Comparison of ENCODE assay signal across 8 cellular contexts in genomic region chr19:6424939-6425731, GRCh38. TPM values are rescaled to one million over a fixed set of nuclear protein-coding genes. Genes with fewer than 3 reads are reported as not detected.
DNase-seq lines count a peak whose midpoint lies in the region; ATAC-seq and TF ChIP-seq lines count a peak whose summit lies in the region.

No MANE protein-coding gene starts in this region.

- peaks cover 6% of the 10 kb centered on the region for H3K9me3 Mint-ChIP-seq in WTC11

- peaks cover 28% of the 10 kb centered on the region for H3K36me3 Mint-ChIP-seq in WTC11

- H3K27me3 Mint-ChIP-seq in WTC11 (ENCODE audit: low read depth), result peaks cover 32% of the 10 kb centered on the region

- H3K27ac Mint-ChIP-seq in WTC11, result peak overlapping the region; percentile 34; the same call in 1 of the 2 replicates

- ATAC-seq in GM19023 (IDR thresholded peaks at IDR 0.05; ENCODE audit: unreplicated experiment) (peak; percentile 86), HG03175 (IDR thresholded peaks at IDR 0.05; ENCODE audit: unreplicated experiment) (peak; percentile 84), WTC11 (peak; percentile 88)

- CTCF ChIA-PET in WTC11 (lab: Charles Lee), result interaction anchor here (0.6 to 2.5 kb wide), 11 partner anchors 8 to 439 kb away, joined by 3 to 11 read pairs (median 4); partner anchors contain the start of genes ALKBH7, DENND1C and SLC25A23

- TF ChIP-seq CTCF in AG09309 (IDR thresholded peaks at IDR 0.05; ENCODE audit: control insufficient read depth, insufficient read depth, low read depth, low read length, missing control alignments) (no peak), WTC11 (IDR thresholded peaks at IDR 0.05) (no peak), cardiac fibroblast (IDR thresholded peaks at IDR 0.05; ENCODE audit: low read depth, low read length) (no peak)

- peak; percentile 100 for DNase-seq in AG09309 (ENCODE audit: low read depth)
- DNase-seq in NCI-H2227 treated with DMSO at 0.1 percent for 48 hours (lab: John Stamatoyannopoulos, UW), result peak; percentile 99
- DNase-seq in WTC11 (ENCODE audit: low spot score), result peak; percentile 99
- peak; percentile 100 for DNase-seq in cardiac fibroblast (ENCODE audit: low read depth in 2 of 2)
- DNase-seq in inferior parietal cortex (ENCODE audit: extremely low spot score), result peak; percentile 100
- DNase-seq in smooth muscle cell of the brain vasculature (ENCODE audit: low read depth, low spot score), result peak; percentile 100

- POLR2A ChIA-PET in WTC11 (lab: Charles Lee), result interaction anchor here (0.8 to 1.4 kb wide), 5 partner anchors 13 to 341 kb away, joined by 4 to 10 read pairs (median 4); partner anchors contain the start of genes ALKBH7 and GTF2F1

- H3K4me3 ChIP-seq in AG09309 (ENCODE audit: control insufficient read depth, low read depth, low read length), result no peak overlapping the region; the same call in 1 of the 2 replicates
- H3K4me3 ChIP-seq in cardiac fibroblast (replicated peaks in 1 of 2; ENCODE audit: low read depth in 2 of 2, low read length in 2 of 2), result no peak overlapping the region

- peak overlapping the region; percentile 52 for H3K4me3 Mint-ChIP-seq in WTC11

- H3K4me1 Mint-ChIP-seq in WTC11, result peaks cover 14% of the 10 kb centered on the region

TF ChIP-seq in WTC11, 78 proteins besides CTCF, POLR2A, EP300 and RAD21 (continues in another document):
- no peak for TF ChIP-seq ZNF423 (CRISPR knock-in tag; IDR thresholded peaks at IDR 0.05)
- TF ChIP-seq SP1 (CRISPR knock-in tag; conservative IDR thresholded peaks at IDR 0.05), result peak; percentile 84; the same call in 1 of the 2 replicates
- peak; percentile 94 for TF ChIP-seq TCF7 (CRISPR knock-in tag; IDR thresholded peaks at IDR 0.05; ENCODE audit: low read depth)
- TF ChIP-seq ATF3 (CRISPR knock-in tag; conservative IDR thresholded peaks at IDR 0.05), result peak; percentile 89
- peak; percentile 94 for TF ChIP-seq USF2 (CRISPR knock-in tag; IDR thresholded peaks at IDR 0.05)
- peak; percentile 95 for TF ChIP-seq SMAD3 (CRISPR knock-in tag; IDR thresholded peaks at IDR 0.05; ENCODE audit: borderline replicate concordance)
- no peak for TF ChIP-seq CDX4 (CRISPR knock-in tag; IDR thresholded peaks at IDR 0.05; ENCODE audit: borderline replicate concordance)
- no peak for TF ChIP-seq ZNF121 (CRISPR knock-in tag; IDR thresholded peaks at IDR 0.05)
- TF ChIP-seq E2F1 (CRISPR knock-in tag; IDR thresholded peaks at IDR 0.05), result peak; percentile 96
- peak; percentile 88 for TF ChIP-seq TEAD4 (CRISPR knock-in tag; IDR thresholded peaks at IDR 0.05)
- no peak for TF ChIP-seq CREM (CRISPR knock-in tag; IDR thresholded peaks at IDR 0.05)
- no peak for TF ChIP-seq FOXJ3 (CRISPR knock-in tag; IDR thresholded peaks at IDR 0.05; ENCODE audit: borderline replicate concordance)
- TF ChIP-seq ZNF671 (CRISPR knock-in tag; IDR thresholded peaks at IDR 0.05), result no peak
- TF ChIP-seq FOXP4 (CRISPR knock-in tag; IDR thresholded peaks at IDR 0.05), result peak; percentile 98
- peak; percentile 97 for TF ChIP-seq ARID4B (CRISPR knock-in tag; IDR thresholded peaks at IDR 0.05; ENCODE audit: borderline replicate concordance)
- TF ChIP-seq SMAD4 (CRISPR knock-in tag; IDR thresholded peaks at IDR 0.05), result peak; percentile 90

RNA-seq across cellular contexts. Expression of gene KHSRP, which starts 0.5 kb away (rescaled TPM):
- total RNA-seq in WTC11 (2021), result 528 to 572 TPM (median 549 TPM) in 3 replicates

RNA-seq across cellular contexts. Expression of gene SLC25A41, which starts 8.4 kb away (rescaled TPM):
- total RNA-seq in WTC11 (2021), result 0.18 to 0.35 TPM (median 0.21 TPM) in 3 replicates

RNA-seq across cellular contexts. Expression of gene GTF2F1, which starts 32.2 kb away (rescaled TPM):
- 61.5 to 62.9 TPM (median 62.4 TPM) in 3 replicates for total RNA-seq in WTC11 (2021)

RNA-seq across cellular contexts. Expression of gene SLC25A23, which starts 34.5 kb away (rescaled TPM):
- 63.6 to 69.1 TPM (median 63.7 TPM) in 3 replicates for total RNA-seq in WTC11 (2021)

RNA-seq across cellular contexts. Expression of gene CRB3, which starts 38.9 kb away (rescaled TPM):
- total RNA-seq in WTC11 (2021), result 29.9 to 36.5 TPM (median 32.2 TPM) in 3 replicates
